ENCODE assay signal across 16 cellular contexts in genomic region chr5:1765141-1765879, GRCh38. TPM values are rescaled to one million over a fixed set of nuclear protein-coding genes. Genes with fewer than 3 reads are reported as not detected.
DNase-seq lines count a peak whose midpoint lies in the region; ATAC-seq and TF ChIP-seq lines count a peak whose summit lies in the region.
"Had no signal": no experiment of that assay in that cellular context is flagged by ENCODE, and none has a peak within 500 bp of the region (broad histone marks: within the 10 kb centered on the region; RNA-seq: fewer than 3 reads in every experiment).

No MANE protein-coding gene starts in this region.

- peak; percentile 91 for ATAC-seq in GM18498 (IDR thresholded peaks at IDR 0.05; ENCODE audit: unreplicated experiment)
- ATAC-seq in GM21717 (IDR thresholded peaks at IDR 0.05; ENCODE audit: unreplicated experiment): peak; percentile 87
- peak; percentile 27 for ATAC-seq in mucosa of descending colon
- ATAC-seq in HG03108 (IDR thresholded peaks at IDR 0.05; ENCODE audit: unreplicated experiment): no peak
- ATAC-seq: PC-3; stimulated activated naive CD8-positive, alpha-beta T cell treated with anti-CD3 and anti-CD28 coated beads, Interleukin-15, amount 100 ng/mL, for 72 hours had no signal

- no peak for TF ChIP-seq CTCF in mucosa of descending colon (IDR thresholded peaks at IDR 0.05)

- H3K4me3 ChIP-seq in mucosa of descending colon: no peak overlapping the region
- H3K4me3 ChIP-seq: breast epithelium had no signal

- DNase-seq in NAMALWA (ENCODE audit: low spot score) (peak; percentile 80), mucosa of descending colon (peak in 1 of 3 donors; percentile 11), activated gamma-delta T cell treated with Interleukin-2 at 50 U/mL for 16 hours (no peak), hypothalamus (lab: John Stamatoyannopoulos, UW) (no peak)
- DNase-seq in central memory CD4-positive, alpha-beta T cell: no peak
- DNase-seq: activated CD4-positive, alpha-beta T cell treated with anti-CD3 and anti-CD28 coated beads, Interleukin-2, amount 10 ng/mL, durations not matched to agents 24 days and 14 days; kidney glomerular epithelial cell; NCI-H1105; NCI-H345; PC-3; retina; stimulated activated naive CD8-positive, alpha-beta T cell treated with anti-CD3 and anti-CD28 coated beads, Interleukin-15, amount 100 ng/mL, for 72 hours had no signal

- no peaks in the 10 kb centered on the region for H3K9me3 ChIP-seq in mucosa of descending colon
- H3K9me3 ChIP-seq: breast epithelium had no signal

- intact Hi-C loops in mucosa of descending colon (cut with DNase I, micrococcal nuclease): no loop called here

- no peaks in the 10 kb centered on the region for H3K36me3 ChIP-seq in mucosa of descending colon (ENCODE audit: low read depth)
- H3K36me3 ChIP-seq: breast epithelium had no signal

- H3K4me1 ChIP-seq in mucosa of descending colon (ENCODE audit: low read depth): no peaks in the 10 kb centered on the region
- H3K4me1 ChIP-seq: breast epithelium had no signal

RNA-seq across cellular contexts. Expression of gene MRPL36, which starts 34.3 kb away (rescaled TPM):
- total RNA-seq in mucosa of descending colon: 10 to 100 TPM; 26.3 to 41.4 (median 28.6) TPM

RNA-seq across cellular contexts. Expression of gene NDUFS6, which starts 35.9 kb away (rescaled TPM):
- 10 to 100 TPM; 38.7 to 43.5 (median 39.3) TPM for total RNA-seq in mucosa of descending colon
